ENCODE assay signal across 19 cellular contexts in genomic region chr3:143334231-143334630, GRCh38.
"Had no signal": no experiment of that assay in that cellular context is flagged by ENCODE, and none has a peak within 500 bp of the region (broad histone marks: within the 10 kb centered on the region; RNA-seq: fewer than 3 reads in every experiment).

No MANE protein-coding gene starts in this region.

- ATAC-seq: effector memory CD8-positive, alpha-beta T cell; heart right ventricle; naive thymus-derived CD4-positive, alpha-beta T cell; psoas muscle; sciatic nerve; stimulated activated naive B cell treated with anti-CD40 and anti-IgM and Interleukin-4, amounts not matched to agents 10 μg/mL and 1 μg/mL and 100 μg/mL, for 72 hours; stimulated activated naive CD8-positive, alpha-beta T cell treated with anti-CD3 and anti-CD28 coated beads, Interleukin-15, amount 100 ng/mL, for 72 hours had no signal

- H3K4me3 Mint-ChIP-seq: effector memory CD8-positive, alpha-beta T cell; naive thymus-derived CD4-positive, alpha-beta T cell; stimulated activated naive B cell treated with anti-CD40 and anti-IgM and Interleukin-4, amounts not matched to agents 10 μg/mL and 1 μg/mL and 100 μg/mL, for 72 hours; stimulated activated naive CD8-positive, alpha-beta T cell treated with anti-CD3 and anti-CD28 coated beads, Interleukin-15, amount 100 ng/mL, for 72 hours had no signal

- H3K27ac Mint-ChIP-seq: effector memory CD8-positive, alpha-beta T cell; naive thymus-derived CD4-positive, alpha-beta T cell; stimulated activated naive B cell treated with anti-CD40 and anti-IgM and Interleukin-4, amounts not matched to agents 10 μg/mL and 1 μg/mL and 100 μg/mL, for 72 hours; stimulated activated naive CD8-positive, alpha-beta T cell treated with anti-CD3 and anti-CD28 coated beads, Interleukin-15, amount 100 ng/mL, for 72 hours had no signal

- H3K27me3 Mint-ChIP-seq: effector memory CD8-positive, alpha-beta T cell; stimulated activated naive CD8-positive, alpha-beta T cell treated with anti-CD3 and anti-CD28 coated beads, Interleukin-15, amount 100 ng/mL, for 72 hours had no signal

- H3K27me3 ChIP-seq: esophagus muscularis mucosa, heart right ventricle had no signal

- H3K4me1 Mint-ChIP-seq: stimulated activated naive CD8-positive, alpha-beta T cell treated with anti-CD3 and anti-CD28 coated beads, Interleukin-15, amount 100 ng/mL, for 72 hours had no signal

- H3K27ac ChIP-seq: epithelial cell of prostate, esophagus muscularis mucosa, heart right ventricle, neutrophil, psoas muscle, skin epidermis, thoracic aorta had no signal

- DNase-seq: effector memory CD8-positive, alpha-beta T cell; heart right ventricle; hypothalamus; kidney glomerular epithelial cell; naive thymus-derived CD4-positive, alpha-beta T cell; psoas muscle; retina; stimulated activated CD4-positive, alpha-beta T cell treated with anti-CD3 and anti-CD28 coated beads, Interleukin-2, amount 100 ng/mL, for 24 hours; stimulated activated CD4-positive, alpha-beta T cell treated with anti-CD3 and anti-CD28 coated beads, Interleukin-4, amount 100 ng/mL, for 4 hours; stimulated activated naive B cell treated with anti-CD40 and anti-IgM and Interleukin-4, amounts not matched to agents 10 μg/mL and 1 μg/mL and 100 μg/mL, for 72 hours; stimulated activated naive CD8-positive, alpha-beta T cell treated with anti-CD3 and anti-CD28 coated beads, Interleukin-15, amount 100 ng/mL, for 72 hours; substantia nigra; trophoblast cell had no signal

- H3K9me3 ChIP-seq: esophagus muscularis mucosa, neutrophil, psoas muscle had no signal

- H3K9me3 Mint-ChIP-seq: effector memory CD8-positive, alpha-beta T cell; naive thymus-derived CD4-positive, alpha-beta T cell; stimulated activated naive CD8-positive, alpha-beta T cell treated with anti-CD3 and anti-CD28 coated beads, Interleukin-15, amount 100 ng/mL, for 72 hours had no signal

- H3K4me1 ChIP-seq: psoas muscle had no signal

- H3K4me3 ChIP-seq: esophagus muscularis mucosa, heart right ventricle, psoas muscle, skin epidermis, thoracic aorta had no signal

- H3K36me3 ChIP-seq: esophagus muscularis mucosa, heart right ventricle, neutrophil, thoracic aorta had no signal
